23 cellular contexts compared by ENCODE assay signal in genomic region chr18:73639788-73640187, GRCh38.
"Had no signal": no experiment of that assay in that cellular context is flagged by ENCODE, and none has a peak within 500 bp of the region (broad histone marks: within the 10 kb centered on the region; RNA-seq: fewer than 3 reads in every experiment).

No MANE protein-coding gene starts in this region.

- H3K9me3 Mint-ChIP-seq: nephron; stimulated activated memory B cell treated with anti-CD40 and anti-IgM and Interleukin-4, amounts not matched to agents 10 μg/mL and 1 μg/mL and 100 μg/mL, for 72 hours; stimulated activated naive CD8-positive, alpha-beta T cell treated with anti-CD3 and anti-CD28 coated beads, Interleukin-15, Interleukin-2, amounts not matched to agents 100 ng/mL and 50 ng/mL, for 24 hours had no signal

- H3K4me3 ChIP-seq: dorsolateral prefrontal cortex, heart left ventricle, lung, pancreas, tibial artery, upper lobe of left lung, vagina had no signal

- H3K4me1 Mint-ChIP-seq: nephron; stimulated activated memory B cell treated with anti-CD40 and anti-IgM and Interleukin-4, amounts not matched to agents 10 μg/mL and 1 μg/mL and 100 μg/mL, for 72 hours had no signal

- H3K36me3 Mint-ChIP-seq: stimulated activated memory B cell treated with anti-CD40 and anti-IgM and Interleukin-4, amounts not matched to agents 10 μg/mL and 1 μg/mL and 100 μg/mL, for 72 hours had no signal

- H3K27me3 Mint-ChIP-seq: progenitor cell of endocrine pancreas; stimulated activated memory B cell treated with anti-CD40 and anti-IgM and Interleukin-4, amounts not matched to agents 10 μg/mL and 1 μg/mL and 100 μg/mL, for 72 hours; stimulated activated naive CD8-positive, alpha-beta T cell treated with anti-CD3 and anti-CD28 coated beads, Interleukin-15, Interleukin-2, amounts not matched to agents 100 ng/mL and 50 ng/mL, for 24 hours had no signal

- H3K27ac Mint-ChIP-seq: nephron; progenitor cell of endocrine pancreas; stimulated activated memory B cell treated with anti-CD40 and anti-IgM and Interleukin-4, amounts not matched to agents 10 μg/mL and 1 μg/mL and 100 μg/mL, for 72 hours; stimulated activated naive CD8-positive, alpha-beta T cell treated with anti-CD3 and anti-CD28 coated beads, Interleukin-15, Interleukin-2, amounts not matched to agents 100 ng/mL and 50 ng/mL, for 24 hours had no signal

- H3K27ac ChIP-seq: dorsolateral prefrontal cortex, heart left ventricle, pancreas, tibial artery, upper lobe of left lung, vagina had no signal

- H3K36me3 ChIP-seq: heart left ventricle, pancreas, tibial artery, upper lobe of left lung, vagina had no signal

- H3K9me3 ChIP-seq: heart left ventricle, pancreas, tibial artery, upper lobe of left lung, vagina had no signal

- ATAC-seq: esophagus mucosa; heart left ventricle; left colon; left ventricle myocardium superior; pancreas; right cardiac atrium; stimulated activated memory B cell treated with anti-CD40 and anti-IgM and Interleukin-4, amounts not matched to agents 10 μg/mL and 1 μg/mL and 100 μg/mL, for 72 hours had no signal

- H3K4me3 Mint-ChIP-seq: nephron; stimulated activated memory B cell treated with anti-CD40 and anti-IgM and Interleukin-4, amounts not matched to agents 10 μg/mL and 1 μg/mL and 100 μg/mL, for 72 hours; stimulated activated naive CD8-positive, alpha-beta T cell treated with anti-CD3 and anti-CD28 coated beads, Interleukin-15, Interleukin-2, amounts not matched to agents 100 ng/mL and 50 ng/mL, for 24 hours had no signal

- H3K4me1 ChIP-seq: heart left ventricle, pancreas, tibial artery, upper lobe of left lung, vagina had no signal

- H3K27me3 ChIP-seq: dorsolateral prefrontal cortex, heart left ventricle, pancreas, tibial artery, upper lobe of left lung, vagina had no signal

- DNase-seq: dorsolateral prefrontal cortex; effector CD8-positive, alpha-beta T cell; heart left ventricle; hippocampal formation; left colon; left ventricle myocardium superior; mesenchymal stem cell; midbrain; occipital lobe; pancreas; right cardiac atrium; stimulated activated CD4-positive, alpha-beta T cell treated with anti-CD3 and anti-CD28 coated beads, Interleukin-15, amount 100 ng/mL, for 24 hours; stimulated activated CD4-positive, alpha-beta T cell treated with anti-CD3 and anti-CD28 coated beads, Interleukin-1b, Interleukin-23, amount 100 ng/mL, for 48 hours; stimulated activated CD4-positive, alpha-beta T cell treated with anti-CD3 and anti-CD28 coated beads, Interleukin-4, amount 100 ng/mL, for 24 hours; tibial artery; upper lobe of left lung had no signal
